ENCODE assay signal across 8 cellular contexts in the genomic region with DNA sequence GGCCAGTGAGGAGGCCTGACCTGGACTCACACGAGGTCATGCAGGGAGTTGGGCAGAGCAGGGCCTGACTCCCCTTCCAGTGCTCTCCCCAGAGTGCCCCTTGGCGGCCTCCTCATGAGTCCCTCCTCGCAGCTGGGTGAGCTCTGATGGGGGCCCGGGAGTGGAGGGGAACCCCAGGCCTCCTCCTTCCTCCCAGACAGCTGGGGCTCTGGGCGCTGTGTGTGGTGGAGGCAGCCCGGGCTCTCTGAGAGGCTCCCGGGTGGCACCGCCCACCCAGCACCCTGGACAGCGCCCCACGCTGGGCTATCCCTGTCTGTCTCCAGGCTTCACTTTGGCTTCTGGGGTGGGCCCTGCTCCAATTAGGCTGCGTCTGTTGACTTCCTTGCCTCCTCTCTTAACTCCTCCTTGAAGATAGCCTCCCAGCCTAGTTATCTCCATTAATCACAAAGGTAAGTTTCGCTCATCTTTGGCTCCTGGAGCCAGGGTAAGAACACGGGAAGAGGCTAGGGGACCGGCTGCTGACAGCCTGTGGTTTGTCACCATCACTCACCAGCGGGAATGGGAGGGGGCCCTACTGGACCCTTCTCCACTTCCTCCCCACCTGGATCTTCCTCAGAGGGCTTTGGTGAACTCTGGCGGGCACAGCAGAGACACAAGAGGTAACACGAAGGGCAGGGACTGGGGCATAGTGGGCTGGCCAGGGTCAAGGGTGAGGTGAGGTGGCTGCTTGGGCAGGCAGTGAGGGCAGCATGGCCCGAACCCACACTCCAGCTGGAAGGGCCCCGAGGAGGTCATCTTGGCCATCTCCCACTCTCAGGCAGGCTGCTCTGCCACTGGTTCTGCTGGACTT. TPM values are rescaled to one million over a fixed set of nuclear protein-coding genes. Genes with fewer than 3 reads are reported as not detected.
A peak's percentile ranks its signal among the peaks of the same experiment; 100 is the strongest.
DNase-seq lines count a peak whose midpoint lies in the region; TF ChIP-seq lines count a peak whose summit lies in the region.

No MANE protein-coding gene starts in this region.

- intact Hi-C loops in lower leg skin (cut with DNase I; ENCODE audit: low total_unique reads), result no loop called here

- no peaks in the 10 kb centered on the region for H3K4me1 ChIP-seq in SJSA1 (replicated peaks)

- H3K36me3 ChIP-seq in SJSA1, result no peaks in the 10 kb centered on the region

- H3K4me3 ChIP-seq in SJSA1 (no peak overlapping the region), fibroblast of the aortic adventitia (ENCODE audit: low read depth, low read length) (no peak overlapping the region), lower leg skin (ENCODE audit: low read depth, poor library complexity, severe bottlenecking) (no peak overlapping the region)

- H3K9me3 ChIP-seq in SJSA1 (replicated peaks), result no peaks in the 10 kb centered on the region

- no peak overlapping the region for H3K27ac ChIP-seq in SJSA1

- peak; percentile 46 for DNase-seq in SIG-M5 treated with dmso at 0.1 percent for 504 hours (lab: John Stamatoyannopoulos, UW; ENCODE audit: unreplicated experiment)
- no peak for DNase-seq in SIG-M5 (lab: John Stamatoyannopoulos, UW)
- peak; percentile 36 to 72 for DNase-seq in SJSA1 (ENCODE audit: low read depth in 1 of 2, low spot score in 2 of 2)
- peak; percentile 21 for DNase-seq in fibroblast of the aortic adventitia (ENCODE audit: low read depth)
- DNase-seq in stimulated activated CD4-positive, alpha-beta T cell treated with anti-CD3 and anti-CD28 coated beads, Interleukin-2, amount 100 ng/mL, for 48 hours, result peak; percentile 25 to 38
- DNase-seq in middle frontal gyrus (ENCODE audit: extremely low spot score, low spot score), result no peak
- no peak for DNase-seq in NCI-H774 (lab: John Stamatoyannopoulos, UW)
- DNase-seq in lower leg skin (ENCODE audit: low spot score in 2 of 2), result no peak

- no peak for TF ChIP-seq POLR2A in lower leg skin (IDR thresholded peaks at IDR 0.05)

- peaks cover 9% of the 10 kb centered on the region; the same call in 1 of the 2 replicates for H3K27me3 ChIP-seq in SJSA1 (replicated peaks)

- TF ChIP-seq CTCF in fibroblast of the aortic adventitia (IDR thresholded peaks at IDR 0.05; ENCODE audit: insufficient read depth, low read length) (no peak), lower leg skin (IDR thresholded peaks at IDR 0.05) (no peak)

- 43 to 49% methylated on average over 15 to 16 of the region's 19 CpGs for WGBS in lower leg skin, 2 donors

RNA-seq across cellular contexts. Expression of a gene that starts 13.1 kb away (rescaled TPM):
- 0.03 and 0.28 TPM in 2 replicates for total RNA-seq in SJSA1 (2014; rRNA removed; shearing (Covaris generic))
- total RNA-seq in fibroblast of the aortic adventitia (ENCODE audit: low replicate concordance) (0.08 TPM in 1 of 2 replicates, not detected in the other), lower leg skin (under 1 TPM; 0.15 to 0.30 (median 0.16) TPM)

Comparison
In these comparisons a context has a peak if more than half of its experiments do, and no peak if none do; other contexts are left out.
1. DNase-seq: peak in SIG-M5 treated with dmso at 0.1 percent for 504 hours (single experiment), SJSA1 (2 of 2), fibroblast of the aortic adventitia (single experiment) and stimulated activated CD4-positive, alpha-beta T cell treated with anti-CD3 and anti-CD28 coated beads, Interleukin-2, amount 100 ng/mL, for 48 hours (2 of 2); none in SIG-M5 (single experiment), middle frontal gyrus (single experiment), NCI-H774 (single experiment) and lower leg skin (0 of 2).